ENCODE assay signal across 17 cellular contexts in genomic region chr4:849478-850175, GRCh38. TPM values are rescaled to one million over a fixed set of nuclear protein-coding genes. Genes with fewer than 3 reads are reported as not detected.
A peak's percentile ranks its signal among the peaks of the same experiment; 100 is the strongest.
DNase-seq lines count a peak whose midpoint lies in the region; ATAC-seq and TF ChIP-seq lines count a peak whose summit lies in the region.
"Had no signal": no experiment of that assay in that cellular context is flagged by ENCODE, and none has a peak within 500 bp of the region (broad histone marks: within the 10 kb centered on the region; RNA-seq: fewer than 3 reads in every experiment).

No MANE protein-coding gene starts in this region.

- H3K9me2 ChIP-seq in OCI-LY7 (ENCODE audit: insufficient read depth, low read length): no peaks in the 10 kb centered on the region

- CTCF ChIA-PET in OCI-LY7 (lab: Charles Lee; ENCODE audit: unreplicated experiment): no interaction called here

- H3K27ac ChIP-seq in heart right ventricle: no peak overlapping the region
- no peak overlapping the region for H3K27ac ChIP-seq in OCI-LY7 (ENCODE audit: low read depth, low read length, poor library complexity, severe bottlenecking)
- no peak overlapping the region for H3K27ac ChIP-seq in osteoblast (ENCODE audit: low read depth, low read length)

- H3K79me2 ChIP-seq in OCI-LY7 (ENCODE audit: insufficient read depth, low read depth, low read length) (no peaks in the 10 kb centered on the region), osteoblast (ENCODE audit: insufficient read depth, low read length) (no peaks in the 10 kb centered on the region)

- H3K27me3 ChIP-seq in heart right ventricle (no peaks in the 10 kb centered on the region), osteoblast (ENCODE audit: insufficient read depth, low read length) (no peaks in the 10 kb centered on the region)
- H3K27me3 ChIP-seq: BE2C had no signal

- peaks cover 25% of the 10 kb centered on the region for H3K36me3 Mint-ChIP-seq in chondrocyte (ENCODE audit: low read depth)

- H3K9me3 ChIP-seq in heart right ventricle (peaks cover 0 to 4% (median 0%) of the 10 kb centered on the region in 11 donors), OCI-LY7 (ENCODE audit: low read length) (no peaks in the 10 kb centered on the region; the same call in 1 of the 2 replicates), osteoblast (ENCODE audit: low read depth, low read length) (no peaks in the 10 kb centered on the region)
- H3K9me3 ChIP-seq: BE2C had no signal

- H3K9me3 Mint-ChIP-seq in chondrocyte (ENCODE audit: low read depth): no peaks in the 10 kb centered on the region
- H3K9me3 Mint-ChIP-seq: CD4-positive, alpha-beta T cell had no signal

- H4K20me1 ChIP-seq in OCI-LY7 (ENCODE audit: insufficient read depth, low read length): no peaks in the 10 kb centered on the region
- no peaks in the 10 kb centered on the region for H4K20me1 ChIP-seq in osteoblast (ENCODE audit: insufficient read depth, low read length)

- ATAC-seq in Right ventricle myocardium inferior (no peak), heart right ventricle (no peak), HG03520 (IDR thresholded peaks at IDR 0.05; ENCODE audit: unreplicated experiment) (no peak)

- no peak overlapping the region for H2AFZ ChIP-seq in OCI-LY7 (ENCODE audit: low read length)
- H2AFZ ChIP-seq in osteoblast (ENCODE audit: low read length): no peak overlapping the region

- H3K4me1 ChIP-seq in heart right ventricle: no peaks in the 10 kb centered on the region
- no peaks in the 10 kb centered on the region for H3K4me1 ChIP-seq in OCI-LY7 (ENCODE audit: insufficient read depth, low read length, poor library complexity, severe bottlenecking)
- H3K4me1 ChIP-seq in osteoblast (ENCODE audit: insufficient read depth, low read length): peaks cover 6% of the 10 kb centered on the region
- H3K4me1 ChIP-seq: BE2C had no signal

- intact Hi-C loops in Right ventricle myocardium inferior (cut with DNase I) (no loop called here), heart right ventricle (cut with DNase I) (no loop called here), OCI-LY7 (cut with micrococcal nuclease; ENCODE audit: unreplicated experiment) (no loop called here)

- TSS peak; percentile 84 for BruUV-seq in OCI-LY7 (replicated peaks; lab: Mats Ljungman, UMichigan)

- 96 to 97% methylated on average over 50 of the region's 50 CpGs for WGBS in heart right ventricle, 2 donors

- no peaks in the 10 kb centered on the region for H3K27me3 Mint-ChIP-seq in chondrocyte (ENCODE audit: low read depth)
- H3K27me3 Mint-ChIP-seq: CD4-positive, alpha-beta T cell had no signal

- no peak overlapping the region for H3K4me3 ChIP-seq in heart right ventricle
- H3K4me3 ChIP-seq in OCI-LY7 (ENCODE audit: low read depth, low read length, poor library complexity, severe bottlenecking): no peak overlapping the region
- no peak overlapping the region for H3K4me3 ChIP-seq in osteoblast (ENCODE audit: insufficient read depth, low read length)

- H3K27ac Mint-ChIP-seq in chondrocyte (ENCODE audit: unreplicated experiment): no peak overlapping the region
- H3K27ac Mint-ChIP-seq: CD4-positive, alpha-beta T cell had no signal

- H3K4me1 Mint-ChIP-seq in chondrocyte (ENCODE audit: low read depth): peaks cover 5% of the 10 kb centered on the region

- H3K4me2 ChIP-seq in OCI-LY7 (ENCODE audit: low read length) (no peak overlapping the region), osteoblast (ENCODE audit: insufficient read depth, low read length) (no peak overlapping the region)

- DNase-seq in Right ventricle myocardium inferior (ENCODE audit: missing footprints) (peak; percentile 58), heart right ventricle (no peak), OCI-LY7 (ENCODE audit: low spot score) (no peak), chondrocyte (ENCODE audit: low spot score) (peak; percentile 87), osteoblast (ENCODE audit: insufficient read length, low spot score, missing footprints) (peak; percentile 54), middle frontal gyrus (ENCODE audit: extremely low spot score, low spot score) (no peak), D341Med (ENCODE audit: low spot score) (no peak)
- DNase-seq: BE2C; Calu3; CD4-positive, alpha-beta T cell; DMS53; EL; MV-4-11; NCI-H1694 treated with DMSO at 0.1 percent for 48 hours; OCI-M1 had no signal

- H3K36me3 ChIP-seq in heart right ventricle (peaks cover 0 to 64% (median 18%) of the 10 kb centered on the region in 9 donors), OCI-LY7 (ENCODE audit: insufficient read depth, low read length) (peaks cover 42% of the 10 kb centered on the region), osteoblast (ENCODE audit: insufficient read depth, low read length) (peaks cover 8% of the 10 kb centered on the region)

- TF ChIP-seq CTCF in heart right ventricle (IDR thresholded peaks at IDR 0.05) (no peak), OCI-LY7 (conservative IDR thresholded peaks at IDR 0.05; ENCODE audit: low read length) (no peak), chondrocyte (IDR thresholded peaks at IDR 0.05) (no peak), osteoblast (IDR thresholded peaks at IDR 0.05; ENCODE audit: extremely low read depth, low read depth, low read length) (no peak)

- H3K4me3 Mint-ChIP-seq in chondrocyte (ENCODE audit: unreplicated experiment): no peak overlapping the region
- H3K4me3 Mint-ChIP-seq: CD4-positive, alpha-beta T cell had no signal

- POLR2A ChIA-PET in OCI-LY7 (lab: Charles Lee): no interaction called here

RNA-seq across cellular contexts. Expression of gene CPLX1, which starts 23.7 kb away (rescaled TPM):
- total RNA-seq in Right ventricle myocardium inferior (3.1 TPM), heart right ventricle (1 to 10 TPM; 1.5 to 4.8 (median 2.2) TPM), OCI-LY7 (2022) (0.21 and 0.28 TPM in 2 replicates), chondrocyte (not detected in 3 replicates), osteoblast (not detected in 2 replicates)
- 10 to 100 TPM in 1 of 2 donors, 1 to 10 TPM in 1; 2.1 to 10.8 TPM for polyA plus RNA-seq in heart right ventricle
- total RNA-seq in OCI-LY7 (2014; rRNA removed; shearing (Covaris generic)): 0.25 and 0.57 TPM in 2 replicates
- total RNA-seq: RPMI7951 had no signal

Comparison
In these comparisons a context has a peak if more than half of its experiments do, and no peak if none do; other contexts are left out.
1. DNase-seq: peak in Right ventricle myocardium inferior (single experiment), chondrocyte (single experiment) and osteoblast (single experiment); none in heart right ventricle (0 of 2), OCI-LY7 (single experiment), middle frontal gyrus (single experiment) and D341Med (single experiment).